ENCODE assay signal across 14 cellular contexts in genomic region chr3:74267126-74267525, GRCh38.
DNase-seq lines count a peak whose midpoint lies in the region; ATAC-seq and TF ChIP-seq lines count a peak whose summit lies in the region.
"Had no signal": no experiment of that assay in that cellular context is flagged by ENCODE, and none has a peak within 500 bp of the region (broad histone marks: within the 10 kb centered on the region; RNA-seq: fewer than 3 reads in every experiment).

No MANE protein-coding gene starts in this region.

- H4K20me1 ChIP-seq in neural progenitor cell (ENCODE audit: low read depth): no peaks in the 10 kb centered on the region

- H3K4me3 ChIP-seq in choroid plexus epithelial cell (ENCODE audit: low read depth, low read length) (no peak overlapping the region), fibroblast of the aortic adventitia (ENCODE audit: low read depth, low read length) (no peak overlapping the region), neural progenitor cell (no peak overlapping the region), thyroid gland (replicated peaks in 1 of 3) (no peak overlapping the region)
- H3K4me3 ChIP-seq: SJSA1 had no signal

- H3K9ac ChIP-seq in neural progenitor cell: no peak overlapping the region

- ATAC-seq in GM18505 (IDR thresholded peaks at IDR 0.05; ENCODE audit: unreplicated experiment): no peak
- no peak for ATAC-seq in GM18519 (IDR thresholded peaks at IDR 0.05; ENCODE audit: low FRiP score, unreplicated experiment)
- ATAC-seq: Panc1 had no signal

- peaks cover 3% of the 10 kb centered on the region for H3K4me1 Mint-ChIP-seq in neural progenitor cell
- H3K4me1 Mint-ChIP-seq: CD14-positive monocyte had no signal

- intact Hi-C loops in thyroid gland (cut with DNase I): no loop called here

- no peaks in the 10 kb centered on the region for H3K27me3 Mint-ChIP-seq in neural progenitor cell (ENCODE audit: insufficient read depth, low read depth)

- peak overlapping the region; percentile 53 for H2AFZ ChIP-seq in neural progenitor cell (replicated peaks)

- H3K79me2 ChIP-seq in neural progenitor cell (ENCODE audit: low read depth): no peaks in the 10 kb centered on the region

- H3K27ac ChIP-seq in neural progenitor cell: no peak overlapping the region
- no peak overlapping the region for H3K27ac ChIP-seq in thyroid gland
- H3K27ac ChIP-seq: SJSA1 had no signal

- no peaks in the 10 kb centered on the region for H3K9me3 ChIP-seq in neural progenitor cell (ENCODE audit: low read depth)
- H3K9me3 ChIP-seq in thyroid gland: no peaks in the 10 kb centered on the region
- H3K9me3 ChIP-seq: SJSA1 had no signal

- no peaks in the 10 kb centered on the region for H3K9me3 Mint-ChIP-seq in neural progenitor cell
- H3K9me3 Mint-ChIP-seq: CD14-positive monocyte had no signal

- H3K36me3 Mint-ChIP-seq in neural progenitor cell: no peaks in the 10 kb centered on the region
- H3K36me3 Mint-ChIP-seq: CD14-positive monocyte had no signal

- no peak for TF ChIP-seq CTCF in choroid plexus epithelial cell (conservative IDR thresholded peaks at IDR 0.05; ENCODE audit: low read depth, low read length)
- no peak for TF ChIP-seq CTCF in fibroblast of the aortic adventitia (IDR thresholded peaks at IDR 0.05; ENCODE audit: insufficient read depth, low read length)
- TF ChIP-seq CTCF in neural progenitor cell (IDR thresholded peaks at IDR 0.05): no peak
- TF ChIP-seq CTCF in thyroid gland (IDR thresholded peaks at IDR 0.05): no peak

- no peaks in the 10 kb centered on the region for H3K27me3 ChIP-seq in neural progenitor cell
- H3K27me3 ChIP-seq in thyroid gland: no peaks in the 10 kb centered on the region
- H3K27me3 ChIP-seq: SJSA1 had no signal

- H3K4me3 Mint-ChIP-seq in neural progenitor cell: no peak overlapping the region
- H3K4me3 Mint-ChIP-seq: CD14-positive monocyte had no signal

- 66 to 70% methylated on average over 5 of the region's 5 CpGs for WGBS in thyroid gland, 2 donors

- H3K4me1 ChIP-seq in neural progenitor cell (no peaks in the 10 kb centered on the region), thyroid gland (no peaks in the 10 kb centered on the region)
- H3K4me1 ChIP-seq: SJSA1 had no signal

- H3K4me2 ChIP-seq in neural progenitor cell: no peak overlapping the region

- H3K36me3 ChIP-seq in neural progenitor cell (no peaks in the 10 kb centered on the region), thyroid gland (no peaks in the 10 kb centered on the region)
- H3K36me3 ChIP-seq: SJSA1 had no signal

- peak; percentile 6 for DNase-seq in EL
- DNase-seq in choroid plexus epithelial cell (ENCODE audit: low read depth): peak; percentile 31
- peak; percentile 19 for DNase-seq in fibroblast of the aortic adventitia (ENCODE audit: low read depth)
- no peak for DNase-seq in neural progenitor cell (ENCODE audit: low spot score)
- DNase-seq in thyroid gland: no peak
- DNase-seq in NCI-H146 (lab: John Stamatoyannopoulos, UW): no peak
- DNase-seq: DMS79, GOT3, NCI-H1417 treated with DMSO at 0.1 percent for 48 hours had no signal

- no peak for TF ChIP-seq POLR2A in thyroid gland (IDR thresholded peaks at IDR 0.05)
- TF ChIP-seq POLR2A in GM18505 (IDR thresholded peaks at IDR 0.05; ENCODE audit: borderline replicate concordance, extremely low read depth, insufficient read depth, insufficient read length): no peak

- no peak overlapping the region for H3K27ac Mint-ChIP-seq in neural progenitor cell
- H3K27ac Mint-ChIP-seq: CD14-positive monocyte had no signal

- H3F3A ChIP-seq in neural progenitor cell (ENCODE audit: low read depth): no peaks in the 10 kb centered on the region

Comparison
In these comparisons a context has a peak if more than half of its experiments do, and no peak if none do; other contexts are left out.
1. DNase-seq: peak in EL (single experiment), choroid plexus epithelial cell (single experiment) and fibroblast of the aortic adventitia (single experiment); none in neural progenitor cell (single experiment), thyroid gland (0 of 2) and NCI-H146 (single experiment).